ENCODE assay signal across 1 cellular context in the genomic region with DNA sequence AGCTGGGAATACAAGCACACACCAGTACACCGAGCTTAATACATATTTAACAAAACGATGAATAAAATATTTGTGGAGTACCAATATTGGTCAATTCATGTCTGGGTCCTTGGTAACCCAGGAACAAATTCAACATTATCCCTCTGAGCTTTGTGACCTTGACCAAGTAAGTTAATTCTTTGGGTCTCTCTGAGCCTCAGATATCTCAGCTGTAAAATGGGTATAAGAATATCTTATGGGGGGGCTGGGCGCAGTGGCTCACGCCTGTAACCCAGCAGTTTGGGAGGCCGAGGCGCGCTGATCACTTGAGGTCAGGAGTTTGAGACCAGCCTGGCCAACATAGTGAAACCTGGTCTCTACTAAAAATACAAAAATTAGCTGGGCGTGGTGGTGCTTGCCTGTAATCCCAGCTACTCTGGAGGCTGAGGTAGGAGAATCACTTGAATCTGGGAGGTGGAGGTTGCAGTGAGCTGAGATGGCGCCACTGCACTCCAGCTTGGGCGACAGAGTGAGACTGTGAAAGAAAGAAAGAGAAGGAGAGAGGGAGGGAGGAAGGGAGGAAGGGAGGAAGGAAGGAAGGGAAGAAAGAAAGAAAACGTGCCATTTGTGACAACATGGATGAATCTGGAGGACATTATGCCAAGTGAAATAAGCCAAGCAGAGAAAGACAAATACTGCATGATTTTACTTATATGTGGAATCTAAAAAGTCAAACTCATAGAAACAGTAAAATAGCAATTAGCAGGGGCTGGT.
A peak's percentile ranks its signal among the peaks of the same experiment; 100 is the strongest.
TF ChIP-seq lines count a peak whose summit lies in the region.

No MANE protein-coding gene starts in this region.

TF ChIP-seq in HepG2, 621 proteins besides CTCF, POLR2A, EP300 and RAD21:
- peak; percentile 82 for TF ChIP-seq ZNF629 (CRISPR knock-in tag; conservative IDR thresholded peaks at IDR 0.05)
